Comparison of ENCODE assay signal across 8 cellular contexts in genomic region chr1:201447911-201448871, GRCh38. TPM values are rescaled to one million over a fixed set of nuclear protein-coding genes. Genes with fewer than 3 reads are reported as not detected.
A peak's percentile ranks its signal among the peaks of the same experiment; 100 is the strongest.
DNase-seq lines count a peak whose midpoint lies in the region; ATAC-seq and TF ChIP-seq lines count a peak whose summit lies in the region.

No MANE protein-coding gene starts in this region.

- H3K9me3 ChIP-seq in osteoblast (ENCODE audit: low read depth, low read length) (no peaks in the 10 kb centered on the region), transverse colon (no peaks in the 10 kb centered on the region)

- TF ChIP-seq CTCF in osteoblast (IDR thresholded peaks at IDR 0.05; ENCODE audit: extremely low read depth, low read depth, low read length) (peak; percentile 80), transverse colon (IDR thresholded peaks at IDR 0.05) (peak; percentile 79 to 88 (median 86))

- no peaks in the 10 kb centered on the region for H3K27me3 ChIP-seq in ACC112 (ENCODE audit: insufficient read depth, low read length)
- no peaks in the 10 kb centered on the region for H3K27me3 ChIP-seq in osteoblast (ENCODE audit: insufficient read depth, low read length)
- H3K27me3 ChIP-seq in transverse colon = no peaks in the 10 kb centered on the region

- no peak for TF ChIP-seq POLR2A in transverse colon (IDR thresholded peaks at IDR 0.05)

- no peak overlapping the region for H3K4me2 ChIP-seq in osteoblast (ENCODE audit: insufficient read depth, low read length)

- in situ Hi-C loops in transverse colon (cut with MboI; ENCODE audit: low pct_ligation_motif_present in 1 of 4, low pct_unique_long_range_greater_than_20kb in 1 of 4, low sequenced_read_pairs in 3 of 4) = no loop called here

- peak overlapping the region; percentile 6 for H2AFZ ChIP-seq in ACC112 (ENCODE audit: low read length, unreplicated experiment)
- peak overlapping the region; percentile 33 for H2AFZ ChIP-seq in osteoblast (ENCODE audit: low read length)

- H3K27ac ChIP-seq in ACC112 (ENCODE audit: low read depth, low read length) (no peak overlapping the region), osteoblast (ENCODE audit: low read depth, low read length) (peak overlapping the region; percentile 20), transverse colon (peak overlapping the region in 3 of 4 donors; percentile 21 to 55 (median 21))

- ATAC-seq in GM18870 (IDR thresholded peaks at IDR 0.05; ENCODE audit: unreplicated experiment) = peak; percentile 51
- ATAC-seq in HG03442 (IDR thresholded peaks at IDR 0.05; ENCODE audit: unreplicated experiment) = peak; percentile 76

- peaks cover 19% of the 10 kb centered on the region for H3K4me1 ChIP-seq in ACC112 (ENCODE audit: control insufficient read depth, insufficient read depth, low read length, unreplicated experiment)
- peaks cover 24% of the 10 kb centered on the region for H3K4me1 ChIP-seq in osteoblast (ENCODE audit: insufficient read depth, low read length)
- H3K4me1 ChIP-seq in transverse colon = peaks cover 10 to 25% (median 12%) of the 10 kb centered on the region in 4 donors

- H3K4me3 ChIP-seq in ACC112 (ENCODE audit: low read depth, low read length) = no peak overlapping the region
- no peak overlapping the region for H3K4me3 ChIP-seq in osteoblast (ENCODE audit: insufficient read depth, low read length)
- H3K4me3 ChIP-seq in transverse colon = no peak overlapping the region

- H4K20me1 ChIP-seq in osteoblast (ENCODE audit: insufficient read depth, low read length) = no peaks in the 10 kb centered on the region

- no peaks in the 10 kb centered on the region for H3K79me2 ChIP-seq in ACC112 (ENCODE audit: control insufficient read depth, insufficient read depth, low read length, unreplicated experiment)
- no peaks in the 10 kb centered on the region for H3K79me2 ChIP-seq in osteoblast (ENCODE audit: insufficient read depth, low read length)

- H3K36me3 ChIP-seq in ACC112 (ENCODE audit: insufficient read depth, low read length) (no peaks in the 10 kb centered on the region), osteoblast (ENCODE audit: insufficient read depth, low read length) (no peaks in the 10 kb centered on the region), transverse colon (no peaks in the 10 kb centered on the region)

- DNase-seq in OCI-M1 (lab: John Stamatoyannopoulos, UW) (peak; percentile 76), germinal center (ENCODE audit: low spot score) (peak; percentile 81), osteoblast (ENCODE audit: insufficient read length, low spot score, missing footprints) (peak; percentile 95), transverse colon (peak; percentile 82)
- peak; percentile 44 for DNase-seq in activated effector memory CD4-positive, alpha-beta T cell treated with Interleukin-2 at 50 U/mL for 16 hours

- intact Hi-C loops in transverse colon (cut with DNase I; ENCODE audit: low total_unique reads) = loop anchor here (5.0 kb wide), 2 partner anchors 34 to 64 kb away; no protein-coding TSS in a partner anchor

- TF ChIP-seq EP300 in transverse colon (IDR thresholded peaks at IDR 0.05; ENCODE audit: low read depth) = no peak

- WGBS in transverse colon (ENCODE audit: low coverage in 1 of 2), 2 donors = 24% methylated on average over 20 of the region's 20 CpGs; no CpG with 5 or more reads in 1 of the 2 donors

RNA-seq across cellular contexts. Expression of gene PHLDA3, which starts 20.8 kb away (rescaled TPM):
- total RNA-seq in osteoblast (116 and 134 TPM in 2 replicates), transverse colon (10 to 100 TPM; 19.4 to 47.6 (median 31.5) TPM)

RNA-seq across cellular contexts. Expression of gene TNNI1, which starts 26.7 kb away (rescaled TPM):
- total RNA-seq in osteoblast (not detected in 2 replicates), transverse colon (under 1 TPM in 2 of 4 donors, not detected in 2; 0.16 to 0.41 TPM)

RNA-seq across cellular contexts. Expression of gene LAD1, which starts 49.1 kb away (rescaled TPM):
- total RNA-seq in osteoblast (not detected in 2 replicates), transverse colon (100 to 1,000 TPM; 142 to 215 (median 177) TPM)

RNA-seq across cellular contexts. Expression of gene CSRP1, which starts 58.7 kb away (rescaled TPM):
- 389 and 480 TPM in 2 replicates for total RNA-seq in osteoblast
- 1,000 to 10,000 TPM in 2 of 4 donors, 100 to 1,000 TPM in 2; 697 to 1,474 (median 915) TPM for total RNA-seq in transverse colon

Comparison
In these comparisons a context has a peak if more than half of its experiments do, and no peak if none do; other contexts are left out.
1. DNase-seq: peak in every context shown above with its lines; median percentile 95 in osteoblast; 82 in transverse colon; 81 in germinal center; 76 in OCI-M1; 44 in activated effector memory CD4-positive, alpha-beta T cell treated with Interleukin-2 at 50 U/mL for 16 hours.
2. RNA of gene LAD1, which starts 49.1 kb away (total RNA-seq): 142 to 215 TPM in transverse colon; not detected in osteoblast; every median in the first group is over 100 times any median in the second.